Comparison of ENCODE assay signal across 8 cellular contexts in the genomic region with DNA sequence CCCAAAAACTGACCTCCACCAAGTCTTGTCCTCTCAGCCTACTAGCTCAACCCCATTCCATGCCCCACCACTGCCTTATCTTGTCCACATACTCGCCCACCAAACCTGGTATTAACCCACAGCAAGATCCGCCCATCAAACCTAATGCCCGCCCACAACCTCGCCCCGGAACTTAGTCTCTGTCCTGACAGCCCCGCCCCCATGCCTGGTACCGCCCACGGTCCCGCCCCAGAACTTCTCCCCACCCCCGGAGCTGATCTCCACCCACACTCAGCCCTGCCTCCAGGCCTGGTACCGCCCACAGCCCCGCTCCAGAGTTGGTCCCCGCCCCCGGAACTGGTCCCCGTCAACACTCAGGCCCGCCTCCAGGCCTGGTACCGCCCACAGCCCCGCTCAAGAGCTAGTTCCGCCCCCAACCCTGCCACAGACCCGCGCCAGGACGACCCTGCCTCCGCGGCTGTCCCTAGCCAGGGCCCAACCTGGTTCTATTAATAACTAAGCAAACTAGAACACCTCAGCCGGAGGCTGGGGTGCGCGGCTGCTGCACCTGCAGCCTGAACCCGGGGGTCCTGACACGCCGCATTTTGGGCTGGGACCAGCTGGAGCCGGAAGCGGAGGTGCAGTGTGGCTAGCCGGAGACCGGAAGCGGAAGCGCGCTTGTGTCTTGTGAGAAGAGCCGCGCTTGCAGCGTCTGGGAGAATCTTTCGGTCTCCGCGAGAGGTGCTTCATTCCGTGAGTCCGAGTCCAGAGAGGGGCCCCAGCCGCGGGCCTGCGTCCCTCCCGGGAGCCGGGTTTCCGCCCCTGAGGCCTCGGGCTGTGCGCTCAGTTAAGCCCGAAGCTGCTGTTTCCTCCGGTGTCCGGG. TPM values are rescaled to one million over a fixed set of nuclear protein-coding genes. Genes with fewer than 3 reads are reported as not detected.
DNase-seq lines count a peak whose midpoint lies in the region; ATAC-seq and TF ChIP-seq lines count a peak whose summit lies in the region.

A gene (plus strand): TSS at position 662 of the 862 bp plus-strand sequence. CDS start 5,372 bp downstream, outside the sequence.

- H3K9me3 Mint-ChIP-seq in activated T-helper 17 cell treated with anti-CD3 and anti-CD28 coated beads, Interleukin-2, amount 50 U/mL, for 72 hours: peaks cover 1% of the 10 kb centered on the region
- peaks cover 0 to 7% (median 0%) of the 10 kb centered on the region in 9 donors for H3K9me3 Mint-ChIP-seq in naive thymus-derived CD8-positive, alpha-beta T cell
- H3K9me3 Mint-ChIP-seq in stimulated activated naive B cell treated with anti-CD40 and anti-IgM and Interleukin-4, amounts not matched to agents 10 μg/mL and 1 μg/mL and 100 μg/mL, for 72 hours: peaks cover 0 to 2% of the 10 kb centered on the region in 2 donors

- peaks cover 50% of the 10 kb centered on the region for H3K36me3 Mint-ChIP-seq in activated T-helper 17 cell treated with anti-CD3 and anti-CD28 coated beads, Interleukin-2, amount 50 U/mL, for 72 hours (ENCODE audit: low read depth)
- H3K36me3 Mint-ChIP-seq in naive thymus-derived CD8-positive, alpha-beta T cell: peaks cover 6 to 37% (median 15%) of the 10 kb centered on the region in 3 donors
- peaks cover 12 to 26% of the 10 kb centered on the region in 2 donors for H3K36me3 Mint-ChIP-seq in stimulated activated naive B cell treated with anti-CD40 and anti-IgM and Interleukin-4, amounts not matched to agents 10 μg/mL and 1 μg/mL and 100 μg/mL, for 72 hours

- peaks cover 6% of the 10 kb centered on the region for H3K4me1 Mint-ChIP-seq in activated T-helper 17 cell treated with anti-CD3 and anti-CD28 coated beads, Interleukin-2, amount 50 U/mL, for 72 hours
- peaks cover 9 to 29% (median 23%) of the 10 kb centered on the region in 4 donors for H3K4me1 Mint-ChIP-seq in naive thymus-derived CD8-positive, alpha-beta T cell
- H3K4me1 Mint-ChIP-seq in stimulated activated naive B cell treated with anti-CD40 and anti-IgM and Interleukin-4, amounts not matched to agents 10 μg/mL and 1 μg/mL and 100 μg/mL, for 72 hours: peaks cover 8 to 19% of the 10 kb centered on the region in 2 donors

- peak; percentile 98 for DNase-seq in EH (ENCODE audit: low read depth)
- peak; percentile 92 for DNase-seq in GOT3 (lab: John Stamatoyannopoulos, UW)
- peak; percentile 92 for DNase-seq in LNCaP clone FGC (ENCODE audit: low read depth)
- DNase-seq in RPMI8226: peak; percentile 99
- DNase-seq in fibroblast of mammary gland (ENCODE audit: low read depth): peak; percentile 94
- DNase-seq in naive thymus-derived CD8-positive, alpha-beta T cell: peak; percentile 98 to 100 (median 99)
- DNase-seq in stimulated activated naive B cell treated with anti-CD40 and anti-IgM and Interleukin-4, amounts not matched to agents 10 μg/mL and 1 μg/mL and 100 μg/mL, for 72 hours: peak; percentile 97

- no peaks in the 10 kb centered on the region for H3K27me3 Mint-ChIP-seq in activated T-helper 17 cell treated with anti-CD3 and anti-CD28 coated beads, Interleukin-2, amount 50 U/mL, for 72 hours
- no peaks in the 10 kb centered on the region for H3K27me3 Mint-ChIP-seq in naive thymus-derived CD8-positive, alpha-beta T cell
- no peaks in the 10 kb centered on the region for H3K27me3 Mint-ChIP-seq in stimulated activated naive B cell treated with anti-CD40 and anti-IgM and Interleukin-4, amounts not matched to agents 10 μg/mL and 1 μg/mL and 100 μg/mL, for 72 hours

- TF ChIP-seq CTCF in LNCaP clone FGC (IDR thresholded peaks at IDR 0.05; ENCODE audit: control insufficient read depth, extremely low read depth, insufficient read depth) (no peak), fibroblast of mammary gland (conservative IDR thresholded peaks at IDR 0.05; ENCODE audit: control insufficient read depth, insufficient read depth, low read depth, low read length) (no peak)

- POLR2A ChIA-PET in naive thymus-derived CD8-positive, alpha-beta T cell (lab: Charles Lee): interaction anchor here (0.5 to 2.3 kb wide), 18 partner anchors 9 to 834 kb away, joined by 3 to 50 read pairs (median 6); a partner anchor contains a TSS

- H3K4me3 ChIP-seq in LNCaP clone FGC (ENCODE audit: low read depth, low read length): peak within 1 kb of the TSS; percentile 86
- H3K4me3 ChIP-seq in fibroblast of mammary gland (ENCODE audit: control insufficient read depth, low read depth, low read length): peak within 1 kb of the TSS; percentile 84

- H3K27ac Mint-ChIP-seq in activated T-helper 17 cell treated with anti-CD3 and anti-CD28 coated beads, Interleukin-2, amount 50 U/mL, for 72 hours: peak within 1 kb of the TSS; percentile 91
- H3K27ac Mint-ChIP-seq in naive thymus-derived CD8-positive, alpha-beta T cell: peak within 1 kb of the TSS; percentile 82 to 97 (median 96)
- peak within 1 kb of the TSS; percentile 95 for H3K27ac Mint-ChIP-seq in stimulated activated naive B cell treated with anti-CD40 and anti-IgM and Interleukin-4, amounts not matched to agents 10 μg/mL and 1 μg/mL and 100 μg/mL, for 72 hours

- peak; percentile 94 for ATAC-seq in activated T-helper 17 cell treated with anti-CD3 and anti-CD28 coated beads, Interleukin-2, amount 50 U/mL, for 72 hours (replicated peaks)
- ATAC-seq in naive thymus-derived CD8-positive, alpha-beta T cell: peak; percentile 93 to 95
- ATAC-seq in stimulated activated naive B cell treated with anti-CD40 and anti-IgM and Interleukin-4, amounts not matched to agents 10 μg/mL and 1 μg/mL and 100 μg/mL, for 72 hours (replicated peaks): peak; percentile 93 to 96

- peak within 1 kb of the TSS; percentile 92 for H3K4me3 Mint-ChIP-seq in activated T-helper 17 cell treated with anti-CD3 and anti-CD28 coated beads, Interleukin-2, amount 50 U/mL, for 72 hours
- peak within 1 kb of the TSS; percentile 87 to 98 (median 96) for H3K4me3 Mint-ChIP-seq in naive thymus-derived CD8-positive, alpha-beta T cell
- H3K4me3 Mint-ChIP-seq in stimulated activated naive B cell treated with anti-CD40 and anti-IgM and Interleukin-4, amounts not matched to agents 10 μg/mL and 1 μg/mL and 100 μg/mL, for 72 hours: peak within 1 kb of the TSS; percentile 92 to 97

RNA-seq across cellular contexts. Expression of the gene that starts here (rescaled TPM):
- total RNA-seq in activated T-helper 17 cell treated with anti-CD3 and anti-CD28 coated beads, Interleukin-2, amount 50 U/mL, for 72 hours: 1 to 10 TPM; 7.6 to 9.4 TPM
- 10 to 100 TPM; 29.6 to 31.5 TPM for total RNA-seq in naive thymus-derived CD8-positive, alpha-beta T cell
- 1 to 10 TPM; 4.4 to 7.5 (median 7.4) TPM for polyA plus RNA-seq in naive thymus-derived CD8-positive, alpha-beta T cell

Comparison
In these comparisons a context has a peak if more than half of its experiments do, and no peak if none do; other contexts are left out.
1. Peak in every context shown above with its lines: DNase-seq, ATAC-seq and H3K4me3 ChIP-seq.